Comparison of ENCODE assay signal across 1 cellular context in genomic region chr2:112483821-112484220, GRCh38.
TF ChIP-seq lines count a peak whose summit lies in the region.

No MANE protein-coding gene starts in this region.

TF ChIP-seq in SK-N-SH, 30 proteins besides CTCF, POLR2A, EP300 and RAD21 (continued from another document):
- TF ChIP-seq REST (IDR thresholded peaks at IDR 0.05; ENCODE audit: low read depth, low read length): no peak
- TF ChIP-seq NRF1 (IDR thresholded peaks at IDR 0.05; ENCODE audit: low read depth, low read length): no peak
- TF ChIP-seq TEAD4 (IDR thresholded peaks at IDR 0.05; ENCODE audit: borderline replicate concordance, insufficient read depth): no peak
- TF ChIP-seq ZBTB33 (IDR thresholded peaks at IDR 0.05; ENCODE audit: borderline replicate concordance, low read depth): no peak
- TF ChIP-seq RFX5 (IDR thresholded peaks at IDR 0.05; ENCODE audit: low read length): no peak
- no peak for TF ChIP-seq IRF3 (IDR thresholded peaks at IDR 0.05; ENCODE audit: low read depth, low read length)
- no peak for TF ChIP-seq SIN3A (IDR thresholded peaks at IDR 0.05; ENCODE audit: borderline replicate concordance, low read depth, low read length)
- TF ChIP-seq MEF2A (IDR thresholded peaks at IDR 0.05; ENCODE audit: borderline replicate concordance, low read depth): no peak
- no peak for TF ChIP-seq YY1 (IDR thresholded peaks at IDR 0.05; ENCODE audit: low read depth)
- no peak for TF ChIP-seq USF2 (IDR thresholded peaks at IDR 0.05; ENCODE audit: borderline replicate concordance, low read depth, low read length)
- TF ChIP-seq PBX3 (IDR thresholded peaks at IDR 0.05): no peak
- no peak for TF ChIP-seq MAX (IDR thresholded peaks at IDR 0.05; ENCODE audit: low read depth)
- TF ChIP-seq FOXM1 (IDR thresholded peaks at IDR 0.05; ENCODE audit: low read depth): no peak
- TF ChIP-seq POLR2AphosphoS5 (IDR thresholded peaks at IDR 0.05; ENCODE audit: low read depth, low read length): no peak
- no peak for TF ChIP-seq SMC3 (IDR thresholded peaks at IDR 0.05; ENCODE audit: low read depth, low read length)
TF ChIP-seq in SK-N-SH: peak in this region for 0.
